ENCODE assay signal across 29 cellular contexts in the genomic region with DNA sequence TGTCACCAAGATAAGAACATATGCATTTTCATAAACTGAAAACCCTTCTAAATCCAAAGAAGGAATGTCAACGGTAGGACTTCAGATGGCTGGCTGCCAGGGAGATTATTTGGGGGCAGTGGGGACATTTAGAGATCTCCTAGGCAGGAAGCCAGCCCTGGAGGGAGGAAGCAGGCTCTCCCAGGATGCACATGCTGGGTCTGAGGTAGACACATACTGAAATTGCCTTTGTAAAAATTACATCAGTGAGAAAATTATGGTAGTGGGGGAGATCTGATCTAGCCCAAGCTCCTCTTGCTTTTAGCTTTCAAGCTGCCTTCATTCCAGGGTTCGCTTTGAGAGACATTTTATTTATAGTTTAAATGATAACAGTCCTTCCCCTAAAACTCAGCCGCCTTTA. TPM values are rescaled to one million over a fixed set of nuclear protein-coding genes. Genes with fewer than 3 reads are reported as not detected.
"Had no signal": no experiment of that assay in that cellular context is flagged by ENCODE, and none has a peak within 500 bp of the region (broad histone marks: within the 10 kb centered on the region; RNA-seq: fewer than 3 reads in every experiment).

No MANE protein-coding gene starts in this region.

- DNase-seq: activated CD4-positive, alpha-beta memory T cell treated with anti-CD3 and anti-CD28 coated beads, Interleukin-2, amount 10 ng/mL, durations not matched to agents 7 days and 5 days; activated CD4-positive, alpha-beta T cell treated with anti-CD3 and anti-CD28 coated beads for 1 hour; activated CD4-positive, alpha-beta T cell treated with anti-CD3 and anti-CD28 coated beads for 4 hours; activated CD4-positive, alpha-beta T cell treated with anti-CD3 and anti-CD28 coated beads, Interleukin-2, amount 10 ng/mL, durations not matched to agents 7 days and 5 days; activated CD4-positive, alpha-beta T cell treated with anti-CD3 and anti-CD28 coated beads, Interleukin-2, amount 50 U/mL, for 4 hours; activated effector memory CD4-positive, alpha-beta T cell treated with anti-CD3 and anti-CD28 coated beads, Interleukin-2, amount 50 U/mL, for 16 hours; activated naive CD4-positive, alpha-beta T cell treated with anti-CD3 and anti-CD28 coated beads for 36 hours; activated naive CD8-positive, alpha-beta T cell treated with anti-CD3 and anti-CD28 coated beads for 36 hours; activated T-cell treated with anti-CD3 and anti-CD28 coated beads, Interleukin-2, amount 50 U/mL, for 1 hour; activated T-cell treated with anti-CD3 and anti-CD28 coated beads, Interleukin-2, amount 50 U/mL, for 48 hours; amniotic stem cell; anterior cingulate cortex; brain microvascular endothelial cell; dorsolateral prefrontal cortex; effector memory CD8-positive, alpha-beta T cell; erythroblast; foreskin keratinocyte; gastrocnemius medialis; glutamatergic neuron; heart left ventricle had no signal

- ATAC-seq: effector memory CD8-positive, alpha-beta T cell; foreskin keratinocyte; gastrocnemius medialis; heart left ventricle had no signal

- H3K4me3 Mint-ChIP-seq: activated CD4-positive, alpha-beta memory T cell treated with anti-CD3 and anti-CD28 coated beads, Interleukin-2, amount 10 ng/mL, durations not matched to agents 7 days and 5 days; activated CD4-positive, alpha-beta T cell treated with anti-CD3 and anti-CD28 coated beads, Interleukin-2, amount 10 ng/mL, durations not matched to agents 7 days and 5 days; activated naive CD4-positive, alpha-beta T cell treated with anti-CD3 and anti-CD28 coated beads for 36 hours; activated naive CD4-positive, alpha-beta T cell treated with anti-CD3 and anti-CD28 coated beads, Interleukin-2, amount 50 U/mL, for 24 hours; activated naive CD8-positive, alpha-beta T cell treated with anti-CD3 and anti-CD28 coated beads for 36 hours; activated T-helper 1 cell treated with anti-CD3 and anti-CD28 coated beads, Interleukin-12 subunit alpha, Interleukin-12 subunit beta, Interleukin-2, Interleukin-4 antibody, amounts not matched to agents 30 ng/mL and 10 ng/mL and 1 ng/mL, durations not matched to agents 14 hours and 24 hours and 36 hours; central memory CD8-positive, alpha-beta T cell; dendritic cell treated with granulocyte-macrophage colony-stimulating factor and Interleukin-4, amounts not matched to agents 40 ng/mL and 50 ng/mL, for 4 days; effector memory CD8-positive, alpha-beta T cell; WTC11 had no signal

- H3K27me3 Mint-ChIP-seq: activated naive CD4-positive, alpha-beta T cell treated with anti-CD3 and anti-CD28 coated beads, Interleukin-2, amount 50 U/mL, for 24 hours; activated naive CD8-positive, alpha-beta T cell treated with anti-CD3 and anti-CD28 coated beads for 36 hours; central memory CD8-positive, alpha-beta T cell; dendritic cell treated with granulocyte-macrophage colony-stimulating factor and Interleukin-4, amounts not matched to agents 40 ng/mL and 50 ng/mL, for 4 days; effector memory CD8-positive, alpha-beta T cell had no signal

- H3K27ac Mint-ChIP-seq: activated CD4-positive, alpha-beta memory T cell treated with anti-CD3 and anti-CD28 coated beads, Interleukin-2, amount 10 ng/mL, durations not matched to agents 7 days and 5 days; activated CD4-positive, alpha-beta T cell treated with anti-CD3 and anti-CD28 coated beads, Interleukin-2, amount 10 ng/mL, durations not matched to agents 7 days and 5 days; activated naive CD4-positive, alpha-beta T cell treated with anti-CD3 and anti-CD28 coated beads for 36 hours; activated naive CD4-positive, alpha-beta T cell treated with anti-CD3 and anti-CD28 coated beads, Interleukin-2, amount 50 U/mL, for 24 hours; activated naive CD8-positive, alpha-beta T cell treated with anti-CD3 and anti-CD28 coated beads for 36 hours; activated T-helper 1 cell treated with anti-CD3 and anti-CD28 coated beads, Interleukin-12 subunit alpha, Interleukin-12 subunit beta, Interleukin-2, Interleukin-4 antibody, amounts not matched to agents 30 ng/mL and 10 ng/mL and 1 ng/mL, durations not matched to agents 14 hours and 24 hours and 36 hours; activated T-helper 2 cell treated with anti-CD3 and anti-CD28 coated beads, Interferon-gamma antibody, Interleukin-2, Interleukin-4, amounts not matched to agents 10 μg/mL and 5 μg/mL and 100 μg/mL, durations not matched to agents 14 hours and 24 hours and 36 hours; dendritic cell treated with granulocyte-macrophage colony-stimulating factor and Interleukin-4, amounts not matched to agents 40 ng/mL and 50 ng/mL, for 4 days; effector memory CD8-positive, alpha-beta T cell; WTC11 had no signal

- H3K36me3 Mint-ChIP-seq: activated naive CD8-positive, alpha-beta T cell treated with anti-CD3 and anti-CD28 coated beads for 36 hours; WTC11 had no signal

- H3K9me3 Mint-ChIP-seq: activated CD4-positive, alpha-beta memory T cell treated with anti-CD3 and anti-CD28 coated beads, Interleukin-2, amount 10 ng/mL, durations not matched to agents 7 days and 5 days; activated CD4-positive, alpha-beta T cell treated with anti-CD3 and anti-CD28 coated beads, Interleukin-2, amount 10 ng/mL, durations not matched to agents 7 days and 5 days; activated naive CD4-positive, alpha-beta T cell treated with anti-CD3 and anti-CD28 coated beads, Interleukin-2, amount 50 U/mL, for 24 hours; activated naive CD8-positive, alpha-beta T cell treated with anti-CD3 and anti-CD28 coated beads for 36 hours; activated T-helper 1 cell treated with anti-CD3 and anti-CD28 coated beads, Interleukin-12 subunit alpha, Interleukin-12 subunit beta, Interleukin-2, Interleukin-4 antibody, amounts not matched to agents 30 ng/mL and 10 ng/mL and 1 ng/mL, durations not matched to agents 14 hours and 24 hours and 36 hours; activated T-helper 2 cell treated with anti-CD3 and anti-CD28 coated beads, Interferon-gamma antibody, Interleukin-2, Interleukin-4, amounts not matched to agents 10 μg/mL and 5 μg/mL and 100 μg/mL, durations not matched to agents 14 hours and 24 hours and 36 hours; central memory CD8-positive, alpha-beta T cell; dendritic cell treated with granulocyte-macrophage colony-stimulating factor and Interleukin-4, amounts not matched to agents 40 ng/mL and 50 ng/mL, for 4 days; effector memory CD8-positive, alpha-beta T cell; WTC11 had no signal

- H3K4me1 Mint-ChIP-seq: activated naive CD4-positive, alpha-beta T cell treated with anti-CD3 and anti-CD28 coated beads, Interleukin-2, amount 50 U/mL, for 24 hours; activated naive CD8-positive, alpha-beta T cell treated with anti-CD3 and anti-CD28 coated beads for 36 hours had no signal

RNA-seq across cellular contexts. Expression of a gene that starts 24.1 kb away (rescaled TPM):
- total RNA-seq: activated CD4-positive, alpha-beta memory T cell treated with anti-CD3 and anti-CD28 coated beads, Interleukin-2, amount 10 ng/mL, durations not matched to agents 7 days and 5 days; activated CD4-positive, alpha-beta T cell treated with anti-CD3 and anti-CD28 coated beads, Interleukin-2, amount 10 ng/mL, durations not matched to agents 7 days and 5 days; activated naive CD4-positive, alpha-beta T cell treated with anti-CD3 and anti-CD28 coated beads for 36 hours; activated naive CD8-positive, alpha-beta T cell treated with anti-CD3 and anti-CD28 coated beads for 36 hours; activated T-helper 1 cell treated with anti-CD3 and anti-CD28 coated beads, Interleukin-12 subunit alpha, Interleukin-12 subunit beta, Interleukin-2, Interleukin-4 antibody, amounts not matched to agents 30 ng/mL and 10 ng/mL and 1 ng/mL, durations not matched to agents 14 hours and 24 hours and 36 hours; activated T-helper 2 cell treated with anti-CD3 and anti-CD28 coated beads, Interferon-gamma antibody, Interleukin-2, Interleukin-4, amounts not matched to agents 10 μg/mL and 5 μg/mL and 100 μg/mL, durations not matched to agents 14 hours and 24 hours and 36 hours; bronchial epithelial cell; cardiac septum; T-helper 1 cell treated with Interleukin-12 subunit alpha and Interleukin-12 subunit beta and Interleukin-4 antibody, amounts not matched to agents 30 ng/mL and 1 ng/mL, for 36 hours; WTC11 had no signal
